In the genomic region with DNA sequence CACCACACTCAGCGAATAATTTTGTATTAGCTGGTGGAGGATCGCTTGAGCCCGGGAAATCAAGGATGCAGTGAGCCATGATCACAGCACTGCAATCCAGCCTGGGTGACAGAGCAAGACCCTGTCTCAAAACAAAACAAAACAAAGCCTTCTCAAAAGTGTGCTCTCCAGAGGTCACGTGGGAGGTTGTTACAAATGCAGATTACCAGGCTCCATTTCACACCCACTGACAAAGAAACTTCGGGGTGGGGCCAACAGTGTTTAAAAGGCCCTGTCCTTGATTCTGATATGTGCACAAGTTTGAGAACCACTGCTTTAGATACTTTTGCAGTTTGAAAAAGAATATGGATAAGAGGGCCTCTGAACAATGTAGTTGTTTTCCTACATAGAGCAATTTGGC, we compare ENCODE assay signal across 29 cellular contexts.
"Had no signal": no experiment of that assay in that cellular context is flagged by ENCODE, and none has a peak within 500 bp of the region (broad histone marks: within the 10 kb centered on the region; RNA-seq: fewer than 3 reads in every experiment).

No MANE protein-coding gene starts in this region.

- ATAC-seq: activated naive CD4-positive, alpha-beta T cell treated with anti-CD3 and anti-CD28 coated beads, Interleukin-2, amount 50 U/mL, for 72 hours; activated T-cell treated with anti-CD3 and anti-CD28 coated beads, Interleukin-2, amount 50 U/mL, for 72 hours; gastroesophageal sphincter had no signal

- H3K36me3 ChIP-seq: ascending aorta, breast epithelium, cardiac muscle cell, colonic mucosa, esophagus squamous epithelium, gastroesophageal sphincter had no signal

- H3K27me3 Mint-ChIP-seq: activated CD4-positive, alpha-beta memory T cell treated with anti-CD3 and anti-CD28 coated beads, Interleukin-2, amount 10 ng/mL, durations not matched to agents 7 days and 5 days; activated CD4-positive, alpha-beta T cell treated with anti-CD3 and anti-CD28 coated beads, Interleukin-2, amount 10 ng/mL, durations not matched to agents 7 days and 5 days; activated naive CD4-positive, alpha-beta T cell treated with anti-CD3 and anti-CD28 coated beads, Interleukin-2, amount 10 ng/mL, durations not matched to agents 7 days and 5 days; activated naive CD8-positive, alpha-beta T cell treated with anti-CD3 and anti-CD28 coated beads, Interleukin-2, amount 10 ng/mL, durations not matched to agents 7 days and 5 days; activated T-cell treated with anti-CD3 and anti-CD28 coated beads, Interleukin-2, amount 50 U/mL, for 24 hours; brain had no signal

- H3K36me3 Mint-ChIP-seq: activated naive CD4-positive, alpha-beta T cell treated with anti-CD3 and anti-CD28 coated beads, Interleukin-2, amount 10 ng/mL, durations not matched to agents 7 days and 5 days had no signal

- H3K4me3 Mint-ChIP-seq: activated CD4-positive, alpha-beta memory T cell treated with anti-CD3 and anti-CD28 coated beads, Interleukin-2, amount 10 ng/mL, durations not matched to agents 7 days and 5 days; activated CD4-positive, alpha-beta T cell treated with anti-CD3 and anti-CD28 coated beads, Interleukin-2, amount 10 ng/mL, durations not matched to agents 7 days and 5 days; activated naive CD4-positive, alpha-beta T cell treated with anti-CD3 and anti-CD28 coated beads, Interleukin-2, amount 10 ng/mL, durations not matched to agents 7 days and 5 days; activated naive CD8-positive, alpha-beta T cell treated with anti-CD3 and anti-CD28 coated beads, Interleukin-2, amount 10 ng/mL, durations not matched to agents 7 days and 5 days; activated T-cell treated with anti-CD3 and anti-CD28 coated beads, Interleukin-2, amount 50 U/mL, for 24 hours; activated T-cell treated with anti-CD3 and anti-CD28 coated beads, Interleukin-2, amount 50 U/mL, for 72 hours; brain had no signal

- H3K27ac ChIP-seq: ascending aorta, breast epithelium, cardiac muscle cell, colonic mucosa, epithelial cell of prostate, esophagus squamous epithelium, gastroesophageal sphincter had no signal

- H3K4me1 ChIP-seq: ascending aorta, breast epithelium, colonic mucosa, esophagus squamous epithelium had no signal

- FAIRE-seq: endometrium, endothelial cell of umbilical vein had no signal

- H3K4me1 Mint-ChIP-seq: activated CD4-positive, alpha-beta memory T cell treated with anti-CD3 and anti-CD28 coated beads, Interleukin-2, amount 10 ng/mL, durations not matched to agents 7 days and 5 days; activated CD4-positive, alpha-beta T cell treated with anti-CD3 and anti-CD28 coated beads, Interleukin-2, amount 10 ng/mL, durations not matched to agents 7 days and 5 days; activated naive CD4-positive, alpha-beta T cell treated with anti-CD3 and anti-CD28 coated beads, Interleukin-2, amount 10 ng/mL, durations not matched to agents 7 days and 5 days; activated naive CD8-positive, alpha-beta T cell treated with anti-CD3 and anti-CD28 coated beads, Interleukin-2, amount 10 ng/mL, durations not matched to agents 7 days and 5 days had no signal

- H3K27ac Mint-ChIP-seq: activated CD4-positive, alpha-beta memory T cell treated with anti-CD3 and anti-CD28 coated beads, Interleukin-2, amount 10 ng/mL, durations not matched to agents 7 days and 5 days; activated CD4-positive, alpha-beta T cell treated with anti-CD3 and anti-CD28 coated beads, Interleukin-2, amount 10 ng/mL, durations not matched to agents 7 days and 5 days; activated naive CD4-positive, alpha-beta T cell treated with anti-CD3 and anti-CD28 coated beads, Interleukin-2, amount 10 ng/mL, durations not matched to agents 7 days and 5 days; activated naive CD4-positive, alpha-beta T cell treated with anti-CD3 and anti-CD28 coated beads, Interleukin-2, amount 50 U/mL, for 72 hours; activated naive CD8-positive, alpha-beta T cell treated with anti-CD3 and anti-CD28 coated beads, Interleukin-2, amount 10 ng/mL, durations not matched to agents 7 days and 5 days; activated T-cell treated with anti-CD3 and anti-CD28 coated beads, Interleukin-2, amount 50 U/mL, for 24 hours; activated T-cell treated with anti-CD3 and anti-CD28 coated beads, Interleukin-2, amount 50 U/mL, for 72 hours; brain had no signal

- H3K9me3 Mint-ChIP-seq: activated CD4-positive, alpha-beta memory T cell treated with anti-CD3 and anti-CD28 coated beads, Interleukin-2, amount 10 ng/mL, durations not matched to agents 7 days and 5 days had no signal

- DNase-seq: activated CD4-positive, alpha-beta memory T cell treated with anti-CD3 and anti-CD28 coated beads, Interleukin-2, amount 10 ng/mL, durations not matched to agents 7 days and 5 days; activated CD4-positive, alpha-beta T cell treated with anti-CD3 and anti-CD28 coated beads for 1 hour; activated CD4-positive, alpha-beta T cell treated with anti-CD3 and anti-CD28 coated beads for 4 hours; activated CD4-positive, alpha-beta T cell treated with anti-CD3 and anti-CD28 coated beads, Interleukin-2, amount 10 ng/mL, durations not matched to agents 7 days and 5 days; activated CD4-positive, alpha-beta T cell treated with anti-CD3 and anti-CD28 coated beads, Interleukin-2, amount 50 U/mL, for 4 hours; activated CD8-positive, alpha-beta memory T cell treated with anti-CD3 and anti-CD28 coated beads, Interleukin-2, amount 50 U/mL, for 48 hours; activated gamma-delta T cell; activated naive CD4-positive, alpha-beta T cell; activated naive CD4-positive, alpha-beta T cell treated with anti-CD3 and anti-CD28 coated beads, Interleukin-2, amount 10 ng/mL, durations not matched to agents 7 days and 5 days; activated naive CD8-positive, alpha-beta T cell treated with anti-CD3 and anti-CD28 coated beads, Interleukin-2, amount 10 ng/mL, durations not matched to agents 7 days and 5 days; activated T-cell treated with anti-CD3 and anti-CD28 coated beads for 4 hours; activated T-cell treated with anti-CD3 and anti-CD28 coated beads, Interleukin-2, amount 50 U/mL, for 24 hours; activated T-cell treated with anti-CD3 and anti-CD28 coated beads, Interleukin-2, amount 50 U/mL, for 72 hours; central memory CD4-positive, alpha-beta T cell; cerebellar nuclear complex; colonic mucosa; effector CD8-positive, alpha-beta T cell; esophagus squamous epithelium; foreskin melanocyte; T-helper 2 cell had no signal

- H3K9me3 ChIP-seq: colonic mucosa had no signal

- H3K4me3 ChIP-seq: ascending aorta, breast epithelium, cardiac muscle cell, colonic mucosa, esophagus squamous epithelium, gastroesophageal sphincter had no signal

- H3K27me3 ChIP-seq: ascending aorta, breast epithelium, cardiac muscle cell, colonic mucosa, esophagus squamous epithelium, gastroesophageal sphincter had no signal
